In genomic region chrX:132218100-132218807, GRCh38 we compare ENCODE assay signal across 8 cellular contexts. TPM values are rescaled to one million over a fixed set of nuclear protein-coding genes. Genes with fewer than 3 reads are reported as not detected.
DNase-seq lines count a peak whose midpoint lies in the region; ATAC-seq and TF ChIP-seq lines count a peak whose summit lies in the region.

No MANE protein-coding gene starts in this region.

- ATAC-seq in GM19035 (IDR thresholded peaks at IDR 0.05; ENCODE audit: unreplicated experiment) (peak; percentile 48), HG03280 (IDR thresholded peaks at IDR 0.05; ENCODE audit: unreplicated experiment) (peak; percentile 52), left colon (peak; percentile 89)

- H3K9me3 Mint-ChIP-seq in chondrocyte (ENCODE audit: low read depth) = no peaks in the 10 kb centered on the region

- H3K4me3 Mint-ChIP-seq in chondrocyte (ENCODE audit: unreplicated experiment) = peak overlapping the region; percentile 92

- TF ChIP-seq CTCF in AG10803 (conservative IDR thresholded peaks at IDR 0.05; ENCODE audit: low read length) = no peak
- TF ChIP-seq CTCF in chondrocyte (IDR thresholded peaks at IDR 0.05) = no peak

- intact Hi-C loops in left colon (cut with DNase I, micrococcal nuclease) = no loop called here

- no peaks in the 10 kb centered on the region for H3K27me3 Mint-ChIP-seq in chondrocyte (ENCODE audit: low read depth)

- peak; percentile 81 for DNase-seq in AG10803 (ENCODE audit: low read depth)
- DNase-seq in NCI-H446 treated with DMSO at 0.1 percent for 48 hours (lab: John Stamatoyannopoulos, UW) = peak; percentile 44
- DNase-seq in activated CD4-positive, CD25-positive, alpha-beta regulatory T cell treated with anti-CD3 and anti-CD28 coated beads, Interleukin-2, amount 50 U/mL, for 72 hours = peak; percentile 70
- peak; percentile 96 for DNase-seq in chondrocyte (ENCODE audit: low spot score)
- DNase-seq in left colon = peak; percentile 84 to 88
- DNase-seq in stimulated activated CD4-positive, alpha-beta T cell treated with anti-CD3 and anti-CD28 coated beads, Interleukin-1b, Interleukin-23, amount 100 ng/mL, for 24 hours (ENCODE audit: low read depth in 4 of 4, low spot score in 1 of 4) = peak; percentile 40 to 70 (median 54)

- peaks cover 9% of the 10 kb centered on the region for H3K36me3 Mint-ChIP-seq in chondrocyte (ENCODE audit: low read depth)

- peaks cover 36% of the 10 kb centered on the region for H3K4me1 Mint-ChIP-seq in chondrocyte (ENCODE audit: low read depth)

- peak overlapping the region; percentile 75 for H3K4me3 ChIP-seq in AG10803 (ENCODE audit: low read length)

- H3K27ac Mint-ChIP-seq in chondrocyte (ENCODE audit: unreplicated experiment) = peak overlapping the region; percentile 93

RNA-seq across cellular contexts. Expression of gene RAP2C, which starts 1.0 kb away (rescaled TPM):
- total RNA-seq in chondrocyte (49.7 to 56.1 TPM (median 55.3 TPM) in 3 replicates), left colon (10 to 100 TPM; 25.3 to 29.9 TPM)

Comparison
In these comparisons a context has a peak if more than half of its experiments do, and no peak if none do; other contexts are left out.
1. Peak in every context shown above with its lines: DNase-seq, ATAC-seq and H3K4me3 ChIP-seq.
2. DNase-seq: peak in every context shown above with its lines; median percentile 96 in chondrocyte; 86 in left colon; 81 in AG10803; 70 in activated CD4-positive, CD25-positive, alpha-beta regulatory T cell treated with anti-CD3 and anti-CD28 coated beads, Interleukin-2, amount 50 U/mL, for 72 hours; 54 in stimulated activated CD4-positive, alpha-beta T cell treated with anti-CD3 and anti-CD28 coated beads, Interleukin-1b, Interleukin-23, amount 100 ng/mL, for 24 hours; 44 in NCI-H446 treated with DMSO at 0.1 percent for 48 hours.